ENCODE assay signal across 8 cellular contexts in genomic region chr4:52037730-52038108, GRCh38. TPM values are rescaled to one million over a fixed set of nuclear protein-coding genes. Genes with fewer than 3 reads are reported as not detected.
DNase-seq lines count a peak whose midpoint lies in the region; ATAC-seq, FAIRE-seq and TF ChIP-seq lines count a peak whose summit lies in the region.

No MANE protein-coding gene starts in this region.

- TF ChIP-seq EP300 in HepG2 (IDR thresholded peaks at IDR 0.05; ENCODE audit: low read depth in 2 of 2, low read length in 2 of 2) (no peak), HepG2 (CRISPR knock-in tag; IDR thresholded peaks at IDR 0.05; ENCODE audit: borderline replicate concordance) (no peak)

- TF ChIP-seq CTCF in PC-3 (conservative IDR thresholded peaks at IDR 0.05; ENCODE audit: low read depth, low read length) (no peak), choroid plexus epithelial cell (conservative IDR thresholded peaks at IDR 0.05; ENCODE audit: low read depth, low read length) (no peak), HepG2 (CRISPR knock-in tag; IDR thresholded peaks at IDR 0.05) (no peak)

- H3K9me3 ChIP-seq in PC-3 (ENCODE audit: low read length), result no peaks in the 10 kb centered on the region
- H3K9me3 ChIP-seq in HepG2 (ENCODE audit: low read length), result no peaks in the 10 kb centered on the region

- H3K4me2 ChIP-seq in PC-3 (ENCODE audit: low read length) (peak overlapping the region; percentile 88), HepG2 (ENCODE audit: low read depth, low read length) (peak overlapping the region; percentile 84)

- H2AFZ ChIP-seq in PC-3 (ENCODE audit: low read length), result peak overlapping the region; percentile 83
- H2AFZ ChIP-seq in HepG2 (ENCODE audit: low read length), result peak overlapping the region; percentile 62

- H3K36me3 ChIP-seq in PC-3 (ENCODE audit: low read depth, low read length) (peaks cover 4% of the 10 kb centered on the region; the same call in 1 of the 2 replicates), HepG2 (replicated peaks in 1 of 2; ENCODE audit: control insufficient read depth in 1 of 2, insufficient read depth in 2 of 2, low read length in 2 of 2) (no peaks in the 10 kb centered on the region)

- H4K20me1 ChIP-seq in PC-3 (ENCODE audit: low read length) (no peaks in the 10 kb centered on the region), HepG2 (ENCODE audit: insufficient read depth, low read length) (no peaks in the 10 kb centered on the region)

- TF ChIP-seq POLR2A in HepG2 (IDR thresholded peaks at IDR 0.05; ENCODE audit: insufficient read depth in 1 of 2, low read depth in 2 of 2, low read length in 2 of 2), result no peak

- POLR2A ChIA-PET in PC-3 (lab: Charles Lee; ENCODE audit: unreplicated experiment), result interaction anchor here (1.0 kb wide), 1 partner anchor 9 kb away, joined by 5 read pairs; no protein-coding TSS in a partner anchor
- POLR2A ChIA-PET in HepG2 (lab: Yijun Ruan, JAX), result interaction anchor here (1.2 kb wide), 2 partner anchors 15 to 195 kb away, joined by 5 to 11 read pairs; partner anchors contain the start of gene DCUN1D4

- CTCF ChIA-PET in PC-3 (lab: Charles Lee) (interaction anchor here (0.8 kb wide), 1 partner anchor 99 kb away, joined by 5 read pairs; no protein-coding TSS in a partner anchor), HepG2 (lab: Yijun Ruan, JAX; ENCODE audit: low intra/inter-chr PET ratio, low total read pairs) (no interaction called here)

- H3K9me2 ChIP-seq in PC-3 (replicated peaks; ENCODE audit: low read length), result no peaks in the 10 kb centered on the region

- no TSS peak for BruUV-seq in PC-3 (replicated peaks; lab: Mats Ljungman, UMichigan)
- no TSS peak for BruUV-seq in HepG2 (replicated peaks; lab: Mats Ljungman, UMichigan)

- peak overlapping the region; percentile 75 for H3K9ac ChIP-seq in PC-3 (ENCODE audit: low read length)
- peak overlapping the region; percentile 67 for H3K9ac ChIP-seq in HepG2 (ENCODE audit: insufficient read depth, low read depth, low read length)

- H3K4me1 Mint-ChIP-seq in stimulated activated naive CD8-positive, alpha-beta T cell treated with anti-CD3 and anti-CD28 coated beads, Interleukin-15, amount 100 ng/mL, for 72 hours, result peaks cover 23% of the 10 kb centered on the region

- H3K27me3 ChIP-seq in PC-3 (ENCODE audit: low read length), result no peaks in the 10 kb centered on the region
- no peaks in the 10 kb centered on the region; a peak in 1 of 5 replicates for H3K27me3 ChIP-seq in HepG2 (ENCODE audit: control insufficient read depth in 1 of 2, insufficient read depth in 2 of 2, low read length in 2 of 2)

- H3K27ac ChIP-seq in PC-3 (ENCODE audit: low read length), result no peak overlapping the region
- no peak overlapping the region for H3K27ac ChIP-seq in HepG2 (ENCODE audit: extremely low read length, insufficient read depth, low read length)

- H3K4me3 ChIP-seq in PC-3 (ENCODE audit: low read length) (peak overlapping the region; percentile 86), choroid plexus epithelial cell (ENCODE audit: low read depth, low read length) (peak overlapping the region; percentile 84), HepG2 (replicated peaks in 1 of 3; ENCODE audit: insufficient read depth in 1 of 3, low read depth in 2 of 3, low read length in 3 of 3) (peak overlapping the region; percentile 77 to 87 (median 81))

- H3K4me3 Mint-ChIP-seq in stimulated activated naive CD8-positive, alpha-beta T cell treated with anti-CD3 and anti-CD28 coated beads, Interleukin-15, amount 100 ng/mL, for 72 hours, result peak overlapping the region; percentile 78 to 92

- intact Hi-C loops in PC-3 (cut with micrococcal nuclease) (loop anchor here (1.0 to 10.0 kb wide), 3 partner anchors 8 to 137 kb away; no protein-coding TSS in a partner anchor), HepG2 (cut with micrococcal nuclease; ENCODE audit: unreplicated experiment) (no loop called here)

- H3K79me2 ChIP-seq in PC-3 (ENCODE audit: low read length) (peaks cover 42% of the 10 kb centered on the region), HepG2 (ENCODE audit: insufficient read depth, low read length) (no peaks in the 10 kb centered on the region)

- no peaks in the 10 kb centered on the region for H3K9me3 Mint-ChIP-seq in stimulated activated naive CD8-positive, alpha-beta T cell treated with anti-CD3 and anti-CD28 coated beads, Interleukin-15, amount 100 ng/mL, for 72 hours

- no peak for FAIRE-seq in HepG2 (lab: Jason Lieb, UNC)

- in situ Hi-C loops in HepG2 (cut with HindIII; ENCODE audit: extremely low pct_ligation_motif_present, low pct_unique_long_range_greater_than_20kb), result no loop called here

- H3K4me1 ChIP-seq in PC-3 (ENCODE audit: insufficient read depth, low read length), result peaks cover 17% of the 10 kb centered on the region
- H3K4me1 ChIP-seq in HepG2 (ENCODE audit: insufficient read depth, low read length), result peaks cover 30% of the 10 kb centered on the region

- WGBS in HepG2 (ENCODE audit: low lambda C conversion rate), result 6% methylated on average over 13 of the region's 27 CpGs

- TF ChIP-seq RAD21 in HepG2 (CRISPR knock-in tag; IDR thresholded peaks at IDR 0.05), result no peak

- peak overlapping the region in 1 of 2 donors; percentile 94 for H3K27ac Mint-ChIP-seq in stimulated activated naive CD8-positive, alpha-beta T cell treated with anti-CD3 and anti-CD28 coated beads, Interleukin-15, amount 100 ng/mL, for 72 hours

- H3K27me3 Mint-ChIP-seq in stimulated activated naive CD8-positive, alpha-beta T cell treated with anti-CD3 and anti-CD28 coated beads, Interleukin-15, amount 100 ng/mL, for 72 hours, result peaks cover 29% of the 10 kb centered on the region

- ATAC-seq in GM18907 (IDR thresholded peaks at IDR 0.05; ENCODE audit: unreplicated experiment) (peak; percentile 73), HG03097 (IDR thresholded peaks at IDR 0.05; ENCODE audit: low FRiP score, unreplicated experiment) (peak; percentile 51), PC-3 (peak; percentile 72), HepG2 (peak; percentile 62)
- peak; percentile 75 for ATAC-seq in stimulated activated naive CD8-positive, alpha-beta T cell treated with anti-CD3 and anti-CD28 coated beads, Interleukin-15, amount 100 ng/mL, for 72 hours

- no peaks in the 10 kb centered on the region for H3F3A ChIP-seq in PC-3 (ENCODE audit: low read length, unreplicated experiment)

- DNase-seq in C1 segment of cervical spinal cord (lab: John Stamatoyannopoulos, UW), result peak in 11 of 14 donors; percentile 43 to 82 (median 76)
- DNase-seq in PC-3, result peak; percentile 26
- peak; percentile 39 for DNase-seq in choroid plexus epithelial cell (ENCODE audit: low read depth)
- DNase-seq in HepG2 (ENCODE audit: low spot score), result no peak
- DNase-seq in stimulated activated naive CD8-positive, alpha-beta T cell treated with anti-CD3 and anti-CD28 coated beads, Interleukin-15, amount 100 ng/mL, for 72 hours, result peak; percentile 34 to 36
- DNase-seq in UCSD-AML1 (lab: John Stamatoyannopoulos, UW; ENCODE audit: unreplicated experiment), result no peak

RNA-seq across cellular contexts. Expression of gene SGCB, which starts 0.4 kb away (rescaled TPM):
- total RNA-seq in PC-3 (2014; rRNA removed) (17.3 and 17.7 TPM in 2 replicates), HepG2 (2016; rRNA removed; fragmentation: Illumina TruSeq; extraction: Trizol) (2.2 and 3.6 TPM in 2 replicates)
- 0.51 and 0.53 TPM in 2 replicates for total RNA-seq in HepG2 (2016; cell fraction: cytosol; rRNA removed; fragmentation: Illumina TruSeq; extraction: Trizol; ENCODE audit: low read depth)
- total RNA-seq in HepG2 (2016; cell fraction: insoluble cytoplasmic fraction; rRNA removed; fragmentation: Illumina TruSeq; extraction: Trizol), result 2.2 and 2.4 TPM in 2 replicates
- 1.5 and 2.0 TPM in 2 replicates for total RNA-seq in HepG2 (2016; cell fraction: membrane; rRNA removed; fragmentation: Illumina TruSeq; extraction: Trizol)
- 3.3 and 4.9 TPM in 2 replicates for total RNA-seq in HepG2 (2016; cell fraction: nucleus; rRNA removed; fragmentation: Illumina TruSeq; extraction: Trizol)
- polyA plus RNA-seq in HepG2 (2011; rRNA removed), result 4.2 and 4.8 TPM in 2 replicates
- polyA plus RNA-seq in HepG2 (2011; cell fraction: cytosol; rRNA removed), result 2.2 and 4.0 TPM in 2 replicates
- 1.1 and 1.5 TPM in 2 replicates for polyA plus RNA-seq in HepG2 (2011; cell fraction: nucleus; rRNA removed)
- polyA plus RNA-seq in HepG2 (2012), result 6.2 and 8.0 TPM in 2 replicates
- 1.9 TPM in 2 replicates for polyA plus RNA-seq in HepG2 (2016; cell fraction: cytosol; fragmentation: Illumina TruSeq; extraction: Trizol; ENCODE audit: low read depth)
- 4.5 and 5.5 TPM in 2 replicates for polyA plus RNA-seq in HepG2 (2016; cell fraction: insoluble cytoplasmic fraction; fragmentation: Illumina TruSeq; extraction: Trizol; ENCODE audit: low read depth)
- 1.5 and 2.5 TPM in 2 replicates for polyA plus RNA-seq in HepG2 (2016; cell fraction: membrane; fragmentation: Illumina TruSeq; extraction: Trizol; ENCODE audit: low read depth)
- 6.1 and 8.2 TPM in 2 replicates for polyA plus RNA-seq in HepG2 (2016; cell fraction: nucleus; fragmentation: Illumina TruSeq; extraction: Trizol; ENCODE audit: insufficient read depth, low read depth)
- polyA minus RNA-seq in HepG2 (2011; rRNA and poly(A)+ RNA removed; ENCODE audit: low replicate concordance), result 1.4 and 1.8 TPM in 2 replicates
- 3.1 and 3.4 TPM in 2 replicates for polyA minus RNA-seq in HepG2 (2011; cell fraction: cytosol; rRNA and poly(A)+ RNA removed)
- polyA minus RNA-seq in HepG2 (2011; cell fraction: nucleus; rRNA and poly(A)+ RNA removed), result 2.9 and 3.0 TPM in 2 replicates

RNA-seq across cellular contexts. Expression of gene SPATA18, which starts 13.4 kb away (rescaled TPM):
- total RNA-seq in PC-3 (2014; rRNA removed), result not detected in 2 replicates
- total RNA-seq in HepG2 (2016; rRNA removed; fragmentation: Illumina TruSeq; extraction: Trizol), result 13.2 and 13.9 TPM in 2 replicates
- 4.8 and 6.6 TPM in 2 replicates for total RNA-seq in HepG2 (2016; cell fraction: cytosol; rRNA removed; fragmentation: Illumina TruSeq; extraction: Trizol; ENCODE audit: low read depth)
- 9.8 and 14.0 TPM in 2 replicates for total RNA-seq in HepG2 (2016; cell fraction: insoluble cytoplasmic fraction; rRNA removed; fragmentation: Illumina TruSeq; extraction: Trizol)
- 16.0 and 20.5 TPM in 2 replicates for total RNA-seq in HepG2 (2016; cell fraction: membrane; rRNA removed; fragmentation: Illumina TruSeq; extraction: Trizol)
- 14.8 and 16.2 TPM in 2 replicates for total RNA-seq in HepG2 (2016; cell fraction: nucleus; rRNA removed; fragmentation: Illumina TruSeq; extraction: Trizol)
- polyA plus RNA-seq in HepG2 (2011; rRNA removed), result 4.8 and 5.7 TPM in 2 replicates
- 3.6 and 6.1 TPM in 2 replicates for polyA plus RNA-seq in HepG2 (2011; cell fraction: cytosol; rRNA removed)
- polyA plus RNA-seq in HepG2 (2011; cell fraction: nucleus; rRNA removed), result 13.3 and 14.1 TPM in 2 replicates
- 4.7 and 4.8 TPM in 2 replicates for polyA plus RNA-seq in HepG2 (2012)
- polyA plus RNA-seq in HepG2 (2016; cell fraction: cytosol; fragmentation: Illumina TruSeq; extraction: Trizol; ENCODE audit: low read depth), result 4.7 and 7.2 TPM in 2 replicates
- polyA plus RNA-seq in HepG2 (2016; cell fraction: insoluble cytoplasmic fraction; fragmentation: Illumina TruSeq; extraction: Trizol; ENCODE audit: low read depth), result 12.3 and 13.4 TPM in 2 replicates
- 14.2 and 14.4 TPM in 2 replicates for polyA plus RNA-seq in HepG2 (2016; cell fraction: membrane; fragmentation: Illumina TruSeq; extraction: Trizol; ENCODE audit: low read depth)
- 17.6 and 20.5 TPM in 2 replicates for polyA plus RNA-seq in HepG2 (2016; cell fraction: nucleus; fragmentation: Illumina TruSeq; extraction: Trizol; ENCODE audit: insufficient read depth, low read depth)
- polyA minus RNA-seq in HepG2 (2011; rRNA and poly(A)+ RNA removed; ENCODE audit: low replicate concordance), result 9.1 TPM in 1 of 2 replicates, not detected in the other
- polyA minus RNA-seq in HepG2 (2011; cell fraction: cytosol; rRNA and poly(A)+ RNA removed), result 5.6 and 6.0 TPM in 2 replicates
- polyA minus RNA-seq in HepG2 (2011; cell fraction: nucleus; rRNA and poly(A)+ RNA removed), result 14.0 and 14.2 TPM in 2 replicates

RNA-seq across cellular contexts. Expression of gene LRRC66, which starts 17.6 kb away (rescaled TPM):
- total RNA-seq in PC-3 (2014; rRNA removed), result 0.58 and 1.1 TPM in 2 replicates
- not detected in 2 replicates for total RNA-seq in HepG2 (2016; rRNA removed; fragmentation: Illumina TruSeq; extraction: Trizol)
- not detected in 2 replicates for total RNA-seq in HepG2 (2016; cell fraction: cytosol; rRNA removed; fragmentation: Illumina TruSeq; extraction: Trizol; ENCODE audit: low read depth)
- 0.02 TPM in 1 of 2 replicates, not detected in the other for total RNA-seq in HepG2 (2016; cell fraction: insoluble cytoplasmic fraction; rRNA removed; fragmentation: Illumina TruSeq; extraction: Trizol)
- not detected in 2 replicates for total RNA-seq in HepG2 (2016; cell fraction: membrane; rRNA removed; fragmentation: Illumina TruSeq; extraction: Trizol)
- total RNA-seq in HepG2 (2016; cell fraction: nucleus; rRNA removed; fragmentation: Illumina TruSeq; extraction: Trizol), result 0.09 TPM in 1 of 2 replicates, not detected in the other
- polyA plus RNA-seq in HepG2 (2011; rRNA removed), result 0.03 TPM in 1 of 2 replicates, not detected in the other
- polyA plus RNA-seq in HepG2 (2011; cell fraction: cytosol; rRNA removed), result 0.01 and 0.03 TPM in 2 replicates
- polyA plus RNA-seq in HepG2 (2011; cell fraction: nucleus; rRNA removed), result 0.07 TPM in 1 of 2 replicates, not detected in the other
- 0.04 TPM in 1 of 2 replicates, not detected in the other for polyA plus RNA-seq in HepG2 (2012)
- not detected in 2 replicates for polyA plus RNA-seq in HepG2 (2016; cell fraction: cytosol; fragmentation: Illumina TruSeq; extraction: Trizol; ENCODE audit: low read depth)
- polyA plus RNA-seq in HepG2 (2016; cell fraction: insoluble cytoplasmic fraction; fragmentation: Illumina TruSeq; extraction: Trizol; ENCODE audit: low read depth), result not detected in 2 replicates
- not detected in 2 replicates for polyA plus RNA-seq in HepG2 (2016; cell fraction: membrane; fragmentation: Illumina TruSeq; extraction: Trizol; ENCODE audit: low read depth)
- 0.13 TPM in 1 of 2 replicates, not detected in the other for polyA plus RNA-seq in HepG2 (2016; cell fraction: nucleus; fragmentation: Illumina TruSeq; extraction: Trizol; ENCODE audit: insufficient read depth, low read depth)
- polyA minus RNA-seq in HepG2 (2011; rRNA and poly(A)+ RNA removed; ENCODE audit: low replicate concordance), result 0.12 TPM in 1 of 2 replicates, not detected in the other
- not detected in 2 replicates for polyA minus RNA-seq in HepG2 (2011; cell fraction: cytosol; rRNA and poly(A)+ RNA removed)
- 0.26 TPM in 1 of 2 replicates, not detected in the other for polyA minus RNA-seq in HepG2 (2011; cell fraction: nucleus; rRNA and poly(A)+ RNA removed)

Comparison
In these comparisons a context has a peak if more than half of its experiments do, and no peak if none do; other contexts are left out.
1. DNase-seq: peak in C1 segment of cervical spinal cord (11 of 14), PC-3 (single experiment), choroid plexus epithelial cell (single experiment) and stimulated activated naive CD8-positive, alpha-beta T cell treated with anti-CD3 and anti-CD28 coated beads, Interleukin-15, amount 100 ng/mL, for 72 hours (2 of 2); none in HepG2 (single experiment) and UCSD-AML1 (single experiment).
2. Peak in every context shown above with its lines, with median percentiles within 50 percentile points of each other: ATAC-seq and H3K4me3 ChIP-seq.